26 cellular contexts compared by ENCODE assay signal in genomic region chr20:4522310-4522709, GRCh38.
"Had no signal": no experiment of that assay in that cellular context is flagged by ENCODE, and none has a peak within 500 bp of the region (broad histone marks: within the 10 kb centered on the region; RNA-seq: fewer than 3 reads in every experiment).

No MANE protein-coding gene starts in this region.

- H3K27me3 ChIP-seq: neural progenitor cell, pancreas, testis, transverse colon, uterus had no signal

- H3K9me3 ChIP-seq: neutrophil, pancreas, psoas muscle, suprapubic skin, testis, tibial artery, transverse colon, upper lobe of right lung, uterus had no signal

- H3K36me3 ChIP-seq: neural progenitor cell, neutrophil, pancreas, spleen, suprapubic skin, tibial artery, transverse colon, upper lobe of right lung, uterus had no signal

- DNase-seq: naive thymus-derived CD4-positive, alpha-beta T cell; natural killer cell; nucleus accumbens; psoas muscle; right cardiac atrium; stimulated activated CD4-positive, alpha-beta T cell treated with anti-CD3 and anti-CD28 coated beads, Interleukin-12 subunit alpha, Interleukin-12 subunit beta, amount 100 ng/mL, for 4 hours; stimulated activated CD4-positive, alpha-beta T cell treated with anti-CD3 and anti-CD28 coated beads, Interleukin-1b, Interleukin-23, amount 100 ng/mL, for 48 hours; stimulated activated CD4-positive, alpha-beta T cell treated with anti-CD3 and anti-CD28 coated beads, Interleukin-4, amount 100 ng/mL, for 1 hour; stimulated activated CD4-positive, alpha-beta T cell treated with anti-CD3 and anti-CD28 coated beads, Interleukin-4, amount 100 ng/mL, for 4 hours; stimulated activated CD8-positive, alpha-beta memory T cell treated with anti-CD3 and anti-CD28 coated beads, Interleukin-4, amount 100 ng/mL, for 48 hours; stimulated activated naive CD4-positive, alpha-beta T cell; stimulated activated naive CD8-positive, alpha-beta T cell treated with anti-CD3 and anti-CD28 coated beads, Interleukin-15, amount 100 ng/mL, for 72 hours; stimulated activated naive CD8-positive, alpha-beta T cell treated with anti-CD3 and anti-CD28 coated beads, Interleukin-15, Interleukin-2, amounts not matched to agents 100 U/mL and 50 U/mL, for 24 hours; substantia nigra; testis; tibial artery; transverse colon; upper lobe of right lung; uterus had no signal

- H3K9ac ChIP-seq: neural progenitor cell had no signal

- H3K27ac ChIP-seq: neural progenitor cell, neutrophil, pancreas, psoas muscle, skin epidermis, spleen, suprapubic skin, testis, tibial artery, transverse colon, upper lobe of right lung, uterus had no signal

- H3K4me3 ChIP-seq: neural progenitor cell, pancreas, psoas muscle, skin epidermis, smooth muscle cell, spleen, suprapubic skin, testis, tibial artery, transverse colon, upper lobe of right lung, uterus had no signal

- H3K4me2 ChIP-seq: neural progenitor cell, smooth muscle cell had no signal

- FAIRE-seq: pancreas had no signal

- H3K4me1 ChIP-seq: pancreas, psoas muscle, spleen, suprapubic skin, testis, transverse colon, upper lobe of right lung, uterus had no signal

- H2AFZ ChIP-seq: neural progenitor cell had no signal
